1 cellular context compared by ENCODE assay signal in genomic region chr14:21098134-21098891, GRCh38.
TF ChIP-seq lines count a peak whose summit lies in the region.

Gene ZNF219 (minus strand): TSS chr14:21098655. CDS start chr14:21093591, 5,064 bp downstream.

TF ChIP-seq in HepG2, 621 proteins besides CTCF, POLR2A, EP300 and RAD21 (continued from another document):
- TF ChIP-seq MXD3 (CRISPR knock-in tag; IDR thresholded peaks at IDR 0.05), result peak; percentile 26; the same call in 1 of the 2 replicates
- peak; percentile 99 for TF ChIP-seq ZNF672 (CRISPR knock-in tag; IDR thresholded peaks at IDR 0.05)
- TF ChIP-seq ZNF30 (CRISPR knock-in tag; IDR thresholded peaks at IDR 0.05), result no peak
- peak; percentile 45; the same call in 1 of the 2 replicates for TF ChIP-seq ARID4A (CRISPR knock-in tag; IDR thresholded peaks at IDR 0.05; ENCODE audit: borderline replicate concordance)
- no peak for TF ChIP-seq SRSF4 (IDR thresholded peaks at IDR 0.05; ENCODE audit: low read depth, low read length, poor library complexity, severe bottlenecking)
- TF ChIP-seq DMAP1 (CRISPR knock-in tag; IDR thresholded peaks at IDR 0.05), result peak; percentile 44; the same call in 1 of the 2 replicates
- no peak for TF ChIP-seq RELA (CRISPR knock-in tag; IDR thresholded peaks at IDR 0.05)
- TF ChIP-seq ATF7 (IDR thresholded peaks at IDR 0.05), result no peak
- TF ChIP-seq ATF7 (CRISPR knock-in tag; IDR thresholded peaks at IDR 0.05), result no peak
- 0 out of 2 replicates have a peak, but pooled peaks have one; percentile 70 for TF ChIP-seq ESRRA (CRISPR knock-in tag; IDR thresholded peaks at IDR 0.05; ENCODE audit: low read depth)
- TF ChIP-seq ETV5 (CRISPR knock-in tag; IDR thresholded peaks at IDR 0.05; ENCODE audit: borderline replicate concordance), result peak; percentile 38; the same call in 1 of the 2 replicates
- TF ChIP-seq POLR2G (IDR thresholded peaks at IDR 0.05; ENCODE audit: low read depth, low read length), result peak; percentile 66
- no peak for TF ChIP-seq ZNF136 (CRISPR knock-in tag; IDR thresholded peaks at IDR 0.05; ENCODE audit: low read depth)
- 0 out of 2 replicates have a peak, but pooled peaks have one; percentile 27 for TF ChIP-seq ZSCAN9 (CRISPR knock-in tag; IDR thresholded peaks at IDR 0.05; ENCODE audit: borderline replicate concordance)
- TF ChIP-seq SAP130 (CRISPR knock-in tag; IDR thresholded peaks at IDR 0.05; ENCODE audit: low read depth), result peak; percentile 81
- no peak for TF ChIP-seq THRA (CRISPR knock-in tag; IDR thresholded peaks at IDR 0.05; ENCODE audit: borderline replicate concordance)
- peak; percentile 35; the same call in 1 of the 2 replicates for TF ChIP-seq GABPB1 (CRISPR knock-in tag; IDR thresholded peaks at IDR 0.05)
- peak; percentile 74; the same call in 1 of the 2 replicates for TF ChIP-seq SIN3A (IDR thresholded peaks at IDR 0.05; ENCODE audit: borderline replicate concordance, low read depth, low read length)
- TF ChIP-seq PAF1 (CRISPR knock-in tag; IDR thresholded peaks at IDR 0.05), result no peak
- TF ChIP-seq ZBTB8A (CRISPR knock-in tag; IDR thresholded peaks at IDR 0.05; ENCODE audit: borderline replicate concordance, low read depth), result no peak
- no peak for TF ChIP-seq ZNF749 (CRISPR knock-in tag; IDR thresholded peaks at IDR 0.05; ENCODE audit: borderline replicate concordance)
- no peak for TF ChIP-seq ARID2 (CRISPR knock-in tag; IDR thresholded peaks at IDR 0.05; ENCODE audit: borderline replicate concordance)
- TF ChIP-seq YY1 (IDR thresholded peaks at IDR 0.05; ENCODE audit: insufficient read depth, insufficient replicate concordance, low read depth, low read length), result peak; percentile 67
- TF ChIP-seq ERF (CRISPR knock-in tag; IDR thresholded peaks at IDR 0.05), result no peak
- TF ChIP-seq TEF (CRISPR knock-in tag; IDR thresholded peaks at IDR 0.05), result no peak
- TF ChIP-seq ZNF761 (CRISPR knock-in tag; conservative IDR thresholded peaks at IDR 0.05), result no peak
- TF ChIP-seq JUN (CRISPR knock-in tag; IDR thresholded peaks at IDR 0.05), result no peak
- TF ChIP-seq KAT7 (CRISPR knock-in tag; IDR thresholded peaks at IDR 0.05; ENCODE audit: borderline replicate concordance), result no peak
- 0 out of 2 replicates have a peak, but pooled peaks have one; percentile 62 for TF ChIP-seq KMT2A (CRISPR knock-in tag; IDR thresholded peaks at IDR 0.05)
- no peak for TF ChIP-seq ZFP36L2 (CRISPR knock-in tag; IDR thresholded peaks at IDR 0.05)
- TF ChIP-seq ZNF33B (CRISPR knock-in tag; IDR thresholded peaks at IDR 0.05), result no peak
- 0 out of 2 replicates have a peak, but pooled peaks have one; percentile 8 for TF ChIP-seq TSC22D2 (CRISPR knock-in tag; IDR thresholded peaks at IDR 0.05; ENCODE audit: borderline replicate concordance)
- TF ChIP-seq ZNF205 (CRISPR knock-in tag; IDR thresholded peaks at IDR 0.05), result no peak
- TF ChIP-seq, protein P1, sequence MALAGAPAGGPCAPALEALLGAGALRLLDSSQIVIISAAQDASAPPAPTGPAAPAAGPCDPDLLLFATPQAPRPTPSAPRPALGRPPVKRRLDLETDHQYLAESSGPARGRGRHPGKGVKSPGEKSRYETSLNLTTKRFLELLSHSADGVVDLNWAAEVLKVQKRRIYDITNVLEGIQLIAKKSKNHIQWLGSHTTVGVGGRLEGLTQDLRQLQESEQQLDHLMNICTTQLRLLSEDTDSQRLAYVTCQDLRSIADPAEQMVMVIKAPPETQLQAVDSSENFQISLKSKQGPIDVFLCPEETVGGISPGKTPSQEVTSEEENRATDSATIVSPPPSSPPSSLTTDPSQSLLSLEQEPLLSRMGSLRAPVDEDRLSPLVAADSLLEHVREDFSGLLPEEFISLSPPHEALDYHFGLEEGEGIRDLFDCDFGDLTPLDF (CRISPR knock-in tag; IDR thresholded peaks at IDR 0.05), result no peak
- no peak for TF ChIP-seq ZNF546 (CRISPR knock-in tag; conservative IDR thresholded peaks at IDR 0.05)
- TF ChIP-seq NCOR1 (IDR thresholded peaks at IDR 0.05; ENCODE audit: borderline replicate concordance, low read length), result no peak
- TF ChIP-seq KAT8 (CRISPR knock-in tag; IDR thresholded peaks at IDR 0.05), result 0 out of 2 replicates have a peak, but pooled peaks have one; percentile 28
- no peak for TF ChIP-seq SP4 (CRISPR knock-in tag; IDR thresholded peaks at IDR 0.05)
- TF ChIP-seq, protein P2, sequence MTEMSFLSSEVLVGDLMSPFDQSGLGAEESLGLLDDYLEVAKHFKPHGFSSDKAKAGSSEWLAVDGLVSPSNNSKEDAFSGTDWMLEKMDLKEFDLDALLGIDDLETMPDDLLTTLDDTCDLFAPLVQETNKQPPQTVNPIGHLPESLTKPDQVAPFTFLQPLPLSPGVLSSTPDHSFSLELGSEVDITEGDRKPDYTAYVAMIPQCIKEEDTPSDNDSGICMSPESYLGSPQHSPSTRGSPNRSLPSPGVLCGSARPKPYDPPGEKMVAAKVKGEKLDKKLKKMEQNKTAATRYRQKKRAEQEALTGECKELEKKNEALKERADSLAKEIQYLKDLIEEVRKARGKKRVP (CRISPR knock-in tag; IDR thresholded peaks at IDR 0.05), result no peak
- TF ChIP-seq ZFX (CRISPR knock-in tag; IDR thresholded peaks at IDR 0.05; ENCODE audit: low read depth), result peak; percentile 9; the same call in 1 of the 2 replicates
- TF ChIP-seq, protein P3, sequence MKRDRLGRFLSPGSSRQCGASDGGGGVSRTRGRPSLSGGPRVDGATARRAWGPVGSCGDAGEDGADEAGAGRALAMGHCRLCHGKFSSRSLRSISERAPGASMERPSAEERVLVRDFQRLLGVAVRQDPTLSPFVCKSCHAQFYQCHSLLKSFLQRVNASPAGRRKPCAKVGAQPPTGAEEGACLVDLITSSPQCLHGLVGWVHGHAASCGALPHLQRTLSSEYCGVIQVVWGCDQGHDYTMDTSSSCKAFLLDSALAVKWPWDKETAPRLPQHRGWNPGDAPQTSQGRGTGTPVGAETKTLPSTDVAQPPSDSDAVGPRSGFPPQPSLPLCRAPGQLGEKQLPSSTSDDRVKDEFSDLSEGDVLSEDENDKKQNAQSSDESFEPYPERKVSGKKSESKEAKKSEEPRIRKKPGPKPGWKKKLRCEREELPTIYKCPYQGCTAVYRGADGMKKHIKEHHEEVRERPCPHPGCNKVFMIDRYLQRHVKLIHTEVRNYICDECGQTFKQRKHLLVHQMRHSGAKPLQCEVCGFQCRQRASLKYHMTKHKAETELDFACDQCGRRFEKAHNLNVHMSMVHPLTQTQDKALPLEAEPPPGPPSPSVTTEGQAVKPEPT (CRISPR knock-in tag; IDR thresholded peaks at IDR 0.05; ENCODE audit: low read depth), result no peak
- TF ChIP-seq IKZF1 (IDR thresholded peaks at IDR 0.05), result no peak
- TF ChIP-seq, protein P4, sequence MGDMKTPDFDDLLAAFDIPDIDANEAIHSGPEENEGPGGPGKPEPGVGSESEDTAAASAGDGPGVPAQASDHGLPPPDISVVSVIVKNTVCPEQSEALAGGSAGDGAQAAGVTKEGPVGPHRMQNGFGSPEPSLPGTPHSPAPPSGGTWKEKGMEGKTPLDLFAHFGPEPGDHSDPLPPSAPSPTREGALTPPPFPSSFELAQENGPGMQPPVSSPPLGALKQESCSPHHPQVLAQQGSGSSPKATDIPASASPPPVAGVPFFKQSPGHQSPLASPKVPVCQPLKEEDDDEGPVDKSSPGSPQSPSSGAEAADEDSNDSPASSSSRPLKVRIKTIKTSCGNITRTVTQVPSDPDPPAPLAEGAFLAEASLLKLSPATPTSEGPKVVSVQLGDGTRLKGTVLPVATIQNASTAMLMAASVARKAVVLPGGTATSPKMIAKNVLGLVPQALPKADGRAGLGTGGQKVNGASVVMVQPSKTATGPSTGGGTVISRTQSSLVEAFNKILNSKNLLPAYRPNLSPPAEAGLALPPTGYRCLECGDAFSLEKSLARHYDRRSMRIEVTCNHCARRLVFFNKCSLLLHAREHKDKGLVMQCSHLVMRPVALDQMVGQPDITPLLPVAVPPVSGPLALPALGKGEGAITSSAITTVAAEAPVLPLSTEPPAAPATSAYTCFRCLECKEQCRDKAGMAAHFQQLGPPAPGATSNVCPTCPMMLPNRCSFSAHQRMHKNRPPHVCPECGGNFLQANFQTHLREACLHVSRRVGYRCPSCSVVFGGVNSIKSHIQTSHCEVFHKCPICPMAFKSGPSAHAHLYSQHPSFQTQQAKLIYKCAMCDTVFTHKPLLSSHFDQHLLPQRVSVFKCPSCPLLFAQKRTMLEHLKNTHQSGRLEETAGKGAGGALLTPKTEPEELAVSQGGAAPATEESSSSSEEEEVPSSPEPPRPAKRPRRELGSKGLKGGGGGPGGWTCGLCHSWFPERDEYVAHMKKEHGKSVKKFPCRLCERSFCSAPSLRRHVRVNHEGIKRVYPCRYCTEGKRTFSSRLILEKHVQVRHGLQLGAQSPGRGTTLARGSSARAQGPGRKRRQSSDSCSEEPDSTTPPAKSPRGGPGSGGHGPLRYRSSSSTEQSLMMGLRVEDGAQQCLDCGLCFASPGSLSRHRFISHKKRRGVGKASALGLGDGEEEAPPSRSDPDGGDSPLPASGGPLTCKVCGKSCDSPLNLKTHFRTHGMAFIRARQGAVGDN (CRISPR knock-in tag; IDR thresholded peaks at IDR 0.05), result peak; percentile 47
- TF ChIP-seq ZNF430 (CRISPR knock-in tag; IDR thresholded peaks at IDR 0.05), result no peak
- TF ChIP-seq HIVEP1 (CRISPR knock-in tag; IDR thresholded peaks at IDR 0.05), result no peak
- TF ChIP-seq ZBTB37 (CRISPR knock-in tag; IDR thresholded peaks at IDR 0.05), result no peak
- TF ChIP-seq JARID2 (CRISPR knock-in tag; IDR thresholded peaks at IDR 0.05; ENCODE audit: insufficient replicate concordance), result no peak
- TF ChIP-seq HDAC1 (CRISPR knock-in tag; IDR thresholded peaks at IDR 0.05), result 0 out of 2 replicates have a peak, but pooled peaks have one; percentile 41
- TF ChIP-seq MBNL3 (CRISPR knock-in tag; conservative IDR thresholded peaks at IDR 0.05), result no peak
- TF ChIP-seq ZNF589 (CRISPR knock-in tag; conservative IDR thresholded peaks at IDR 0.05), result no peak
- TF ChIP-seq ARNT (IDR thresholded peaks at IDR 0.05), result no peak
- no peak for TF ChIP-seq KLF16 (CRISPR knock-in tag; IDR thresholded peaks at IDR 0.05)
- no peak for TF ChIP-seq HNF4G (IDR thresholded peaks at IDR 0.05; ENCODE audit: borderline replicate concordance, low read depth, low read length)
- no peak for TF ChIP-seq HNF4G (CRISPR knock-in tag; IDR thresholded peaks at IDR 0.05; ENCODE audit: borderline replicate concordance, low read depth)
- TF ChIP-seq PRMT3 (CRISPR knock-in tag; IDR thresholded peaks at IDR 0.05; ENCODE audit: borderline replicate concordance, low read depth), result no peak
- TF ChIP-seq TARDBP (CRISPR knock-in tag; IDR thresholded peaks at IDR 0.05), result 0 out of 2 replicates have a peak, but pooled peaks have one; percentile 43
- TF ChIP-seq NFATC3 (CRISPR knock-in tag; IDR thresholded peaks at IDR 0.05), result no peak
